1 cellular context compared by ENCODE assay signal in the genomic region with DNA sequence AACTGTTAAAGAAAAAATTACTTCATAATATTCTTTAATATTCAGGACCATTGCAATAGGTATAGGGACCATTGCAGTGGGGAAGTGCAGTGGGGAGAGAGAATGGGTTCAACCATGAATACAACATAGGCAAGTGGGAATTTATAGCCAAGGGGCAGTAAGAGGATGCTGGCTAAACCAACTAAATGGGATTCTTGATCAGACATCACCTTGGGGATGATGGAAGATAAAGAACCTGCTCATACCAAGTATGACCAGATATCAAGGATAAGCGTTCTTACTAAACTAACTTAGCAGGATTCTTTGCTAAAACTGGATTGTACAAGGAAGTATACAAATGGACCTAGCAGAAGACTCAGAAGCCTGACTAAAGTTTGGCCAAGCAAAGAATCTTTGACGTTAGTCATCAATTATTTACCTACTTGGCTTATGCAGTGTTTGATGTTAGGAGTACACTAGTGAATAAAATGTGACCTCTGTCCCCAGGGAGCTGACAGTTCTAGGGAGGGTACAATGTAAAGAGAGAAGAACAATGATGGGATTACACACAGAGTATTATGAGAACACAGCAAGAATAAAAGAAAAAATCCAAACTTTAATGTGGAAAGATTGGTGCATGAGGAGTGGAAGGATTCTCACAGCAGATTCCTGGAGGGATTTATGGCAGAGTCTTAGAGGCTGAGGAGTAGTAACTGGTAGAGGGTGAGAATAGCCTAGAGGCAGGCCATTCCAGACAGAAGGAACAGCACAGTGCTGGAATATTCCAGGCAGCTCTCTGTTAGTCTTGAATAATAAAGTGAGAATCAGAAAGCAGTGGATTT.
TF ChIP-seq lines count a peak whose summit lies in the region.

No MANE protein-coding gene starts in this region.

TF ChIP-seq in HepG2, 621 proteins besides CTCF, POLR2A, EP300 and RAD21 (continued from another document and continues in another):
- TF ChIP-seq AGO2 (optimal IDR thresholded peaks at IDR 0.05; ENCODE audit: low read depth, low read length) (no peak), ZNF883 (CRISPR knock-in tag; IDR thresholded peaks at IDR 0.05; ENCODE audit: not compliant biosample characterization) (no peak), ZNF326 (CRISPR knock-in tag; IDR thresholded peaks at IDR 0.05; ENCODE audit: borderline replicate concordance) (no peak), TBX2 (CRISPR knock-in tag; IDR thresholded peaks at IDR 0.05; ENCODE audit: borderline replicate concordance) (peak; percentile 60; the same call in 1 of the 2 replicates), ZMYM2 (CRISPR knock-in tag; IDR thresholded peaks at IDR 0.05) (no peak), ZFX (CRISPR knock-in tag; IDR thresholded peaks at IDR 0.05; ENCODE audit: low read depth) (no peak), FOXA3 (CRISPR knock-in tag; IDR thresholded peaks at IDR 0.05) (peak; percentile 89), ZNF33B (CRISPR knock-in tag; IDR thresholded peaks at IDR 0.05) (no peak), ZNF235 (CRISPR knock-in tag; IDR thresholded peaks at IDR 0.05; ENCODE audit: borderline replicate concordance) (no peak), CCDC6 (CRISPR knock-in tag; IDR thresholded peaks at IDR 0.05) (no peak), GPN1 (CRISPR knock-in tag; IDR thresholded peaks at IDR 0.05; ENCODE audit: borderline replicate concordance) (no peak), U2AF1 (optimal IDR thresholded peaks at IDR 0.05; ENCODE audit: low read depth, low read length) (no peak), TBX3 (IDR thresholded peaks at IDR 0.05; ENCODE audit: borderline replicate concordance) (peak; percentile 37; the same call in 1 of the 2 replicates), RFX1 (IDR thresholded peaks at IDR 0.05) (no peak), SP5 (CRISPR knock-in tag; IDR thresholded peaks at IDR 0.05; ENCODE audit: borderline replicate concordance, low read depth) (0 out of 2 replicates have a peak, but pooled peaks have one; percentile 39), MATR3 (CRISPR knock-in tag; IDR thresholded peaks at IDR 0.05) (no peak), SAP130 (CRISPR knock-in tag; IDR thresholded peaks at IDR 0.05; ENCODE audit: low read depth) (peak; percentile 71), NCOA5 (CRISPR knock-in tag; IDR thresholded peaks at IDR 0.05) (no peak), ZNF101 (CRISPR knock-in tag; IDR thresholded peaks at IDR 0.05; ENCODE audit: borderline replicate concordance, low read depth) (no peak), STAG1 (CRISPR knock-in tag; IDR thresholded peaks at IDR 0.05) (no peak), ZNF619 (CRISPR knock-in tag; IDR thresholded peaks at IDR 0.05) (no peak), ZNF225 (CRISPR knock-in tag; IDR thresholded peaks at IDR 0.05) (no peak), ZNF747 (CRISPR knock-in tag; IDR thresholded peaks at IDR 0.05; ENCODE audit: borderline replicate concordance) (no peak), RFX5 (IDR thresholded peaks at IDR 0.05; ENCODE audit: low read depth, low read length) (no peak), ZFP41 (CRISPR knock-in tag; IDR thresholded peaks at IDR 0.05; ENCODE audit: borderline replicate concordance) (no peak), ZMAT3 (CRISPR knock-in tag; conservative IDR thresholded peaks at IDR 0.05) (0 out of 2 replicates have a peak, but pooled peaks have one; percentile 33), SP4 (CRISPR knock-in tag; IDR thresholded peaks at IDR 0.05) (no peak), ZNF891 (CRISPR knock-in tag; IDR thresholded peaks at IDR 0.05) (no peak)
- TF ChIP-seq, protein P1, sequence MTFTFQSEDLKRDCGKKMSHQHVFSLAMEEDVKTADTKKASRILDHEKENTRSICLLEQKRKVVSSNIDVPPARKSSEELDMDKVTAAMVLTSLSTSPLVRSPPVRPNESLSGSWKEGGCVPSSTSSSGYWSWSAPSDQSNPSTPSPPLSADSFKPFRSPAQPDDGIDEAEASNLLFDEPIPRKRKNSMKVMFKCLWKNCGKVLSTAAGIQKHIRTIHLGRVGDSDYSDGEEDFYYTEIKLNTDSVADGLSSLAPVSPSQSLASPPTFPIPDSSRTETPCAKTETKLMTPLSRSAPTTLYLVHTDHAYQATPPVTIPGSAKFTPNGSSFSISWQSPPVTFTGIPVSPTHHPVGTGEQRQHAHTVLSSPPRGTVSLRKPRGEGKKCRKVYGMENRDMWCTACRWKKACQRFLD (CRISPR knock-in tag; IDR thresholded peaks at IDR 0.05; ENCODE audit: borderline replicate concordance) = no peak
- TF ChIP-seq, protein P2, sequence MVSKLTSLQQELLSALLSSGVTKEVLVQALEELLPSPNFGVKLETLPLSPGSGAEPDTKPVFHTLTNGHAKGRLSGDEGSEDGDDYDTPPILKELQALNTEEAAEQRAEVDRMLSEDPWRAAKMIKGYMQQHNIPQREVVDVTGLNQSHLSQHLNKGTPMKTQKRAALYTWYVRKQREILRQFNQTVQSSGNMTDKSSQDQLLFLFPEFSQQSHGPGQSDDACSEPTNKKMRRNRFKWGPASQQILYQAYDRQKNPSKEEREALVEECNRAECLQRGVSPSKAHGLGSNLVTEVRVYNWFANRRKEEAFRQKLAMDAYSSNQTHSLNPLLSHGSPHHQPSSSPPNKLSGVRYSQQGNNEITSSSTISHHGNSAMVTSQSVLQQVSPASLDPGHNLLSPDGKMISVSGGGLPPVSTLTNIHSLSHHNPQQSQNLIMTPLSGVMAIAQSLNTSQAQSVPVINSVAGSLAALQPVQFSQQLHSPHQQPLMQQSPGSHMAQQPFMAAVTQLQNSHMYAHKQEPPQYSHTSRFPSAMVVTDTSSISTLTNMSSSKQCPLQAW (CRISPR knock-in tag; IDR thresholded peaks at IDR 0.05) = 0 out of 2 replicates have a peak, but pooled peaks have one; percentile 22
- TF ChIP-seq, protein P3, sequence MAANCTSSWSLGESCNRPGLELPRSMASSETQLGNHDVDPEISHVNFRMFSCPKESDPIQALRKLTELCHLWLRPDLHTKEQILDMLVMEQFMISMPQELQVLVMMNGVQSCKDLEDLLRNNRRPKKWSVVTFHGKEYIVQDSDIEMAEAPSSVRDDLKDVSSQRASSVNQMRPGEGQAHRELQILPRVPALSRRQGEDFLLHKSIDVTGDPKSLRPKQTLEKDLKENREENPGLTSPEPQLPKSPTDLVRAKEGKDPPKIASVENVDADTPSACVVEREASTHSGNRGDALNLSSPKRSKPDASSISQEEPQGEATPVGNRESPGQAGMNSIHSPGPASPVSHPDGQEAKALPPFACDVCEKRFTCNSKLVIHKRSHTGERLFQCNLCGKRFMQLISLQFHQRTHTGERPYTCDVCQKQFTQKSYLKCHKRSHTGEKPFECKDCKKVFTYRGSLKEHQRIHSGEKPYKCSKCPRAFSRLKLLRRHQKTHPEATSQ (CRISPR knock-in tag; IDR thresholded peaks at IDR 0.05; ENCODE audit: borderline replicate concordance) = no peak; the same call in 1 of the 2 replicates
- TF ChIP-seq, protein P4, sequence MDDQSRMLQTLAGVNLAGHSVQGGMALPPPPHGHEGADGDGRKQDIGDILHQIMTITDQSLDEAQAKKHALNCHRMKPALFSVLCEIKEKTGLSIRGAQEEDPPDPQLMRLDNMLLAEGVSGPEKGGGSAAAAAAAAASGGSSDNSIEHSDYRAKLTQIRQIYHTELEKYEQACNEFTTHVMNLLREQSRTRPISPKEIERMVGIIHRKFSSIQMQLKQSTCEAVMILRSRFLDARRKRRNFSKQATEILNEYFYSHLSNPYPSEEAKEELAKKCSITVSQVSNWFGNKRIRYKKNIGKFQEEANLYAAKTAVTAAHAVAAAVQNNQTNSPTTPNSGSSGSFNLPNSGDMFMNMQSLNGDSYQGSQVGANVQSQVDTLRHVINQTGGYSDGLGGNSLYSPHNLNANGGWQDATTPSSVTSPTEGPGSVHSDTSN (CRISPR knock-in tag; IDR thresholded peaks at IDR 0.05; ENCODE audit: borderline replicate concordance) = no peak
- TF ChIP-seq, protein P5, sequence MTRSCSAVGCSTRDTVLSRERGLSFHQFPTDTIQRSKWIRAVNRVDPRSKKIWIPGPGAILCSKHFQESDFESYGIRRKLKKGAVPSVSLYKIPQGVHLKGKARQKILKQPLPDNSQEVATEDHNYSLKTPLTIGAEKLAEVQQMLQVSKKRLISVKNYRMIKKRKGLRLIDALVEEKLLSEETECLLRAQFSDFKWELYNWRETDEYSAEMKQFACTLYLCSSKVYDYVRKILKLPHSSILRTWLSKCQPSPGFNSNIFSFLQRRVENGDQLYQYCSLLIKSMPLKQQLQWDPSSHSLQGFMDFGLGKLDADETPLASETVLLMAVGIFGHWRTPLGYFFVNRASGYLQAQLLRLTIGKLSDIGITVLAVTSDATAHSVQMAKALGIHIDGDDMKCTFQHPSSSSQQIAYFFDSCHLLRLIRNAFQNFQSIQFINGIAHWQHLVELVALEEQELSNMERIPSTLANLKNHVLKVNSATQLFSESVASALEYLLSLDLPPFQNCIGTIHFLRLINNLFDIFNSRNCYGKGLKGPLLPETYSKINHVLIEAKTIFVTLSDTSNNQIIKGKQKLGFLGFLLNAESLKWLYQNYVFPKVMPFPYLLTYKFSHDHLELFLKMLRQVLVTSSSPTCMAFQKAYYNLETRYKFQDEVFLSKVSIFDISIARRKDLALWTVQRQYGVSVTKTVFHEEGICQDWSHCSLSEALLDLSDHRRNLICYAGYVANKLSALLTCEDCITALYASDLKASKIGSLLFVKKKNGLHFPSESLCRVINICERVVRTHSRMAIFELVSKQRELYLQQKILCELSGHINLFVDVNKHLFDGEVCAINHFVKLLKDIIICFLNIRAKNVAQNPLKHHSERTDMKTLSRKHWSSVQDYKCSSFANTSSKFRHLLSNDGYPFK (CRISPR knock-in tag; IDR thresholded peaks at IDR 0.05; ENCODE audit: borderline replicate concordance) = no peak
- TF ChIP-seq, protein P6, sequence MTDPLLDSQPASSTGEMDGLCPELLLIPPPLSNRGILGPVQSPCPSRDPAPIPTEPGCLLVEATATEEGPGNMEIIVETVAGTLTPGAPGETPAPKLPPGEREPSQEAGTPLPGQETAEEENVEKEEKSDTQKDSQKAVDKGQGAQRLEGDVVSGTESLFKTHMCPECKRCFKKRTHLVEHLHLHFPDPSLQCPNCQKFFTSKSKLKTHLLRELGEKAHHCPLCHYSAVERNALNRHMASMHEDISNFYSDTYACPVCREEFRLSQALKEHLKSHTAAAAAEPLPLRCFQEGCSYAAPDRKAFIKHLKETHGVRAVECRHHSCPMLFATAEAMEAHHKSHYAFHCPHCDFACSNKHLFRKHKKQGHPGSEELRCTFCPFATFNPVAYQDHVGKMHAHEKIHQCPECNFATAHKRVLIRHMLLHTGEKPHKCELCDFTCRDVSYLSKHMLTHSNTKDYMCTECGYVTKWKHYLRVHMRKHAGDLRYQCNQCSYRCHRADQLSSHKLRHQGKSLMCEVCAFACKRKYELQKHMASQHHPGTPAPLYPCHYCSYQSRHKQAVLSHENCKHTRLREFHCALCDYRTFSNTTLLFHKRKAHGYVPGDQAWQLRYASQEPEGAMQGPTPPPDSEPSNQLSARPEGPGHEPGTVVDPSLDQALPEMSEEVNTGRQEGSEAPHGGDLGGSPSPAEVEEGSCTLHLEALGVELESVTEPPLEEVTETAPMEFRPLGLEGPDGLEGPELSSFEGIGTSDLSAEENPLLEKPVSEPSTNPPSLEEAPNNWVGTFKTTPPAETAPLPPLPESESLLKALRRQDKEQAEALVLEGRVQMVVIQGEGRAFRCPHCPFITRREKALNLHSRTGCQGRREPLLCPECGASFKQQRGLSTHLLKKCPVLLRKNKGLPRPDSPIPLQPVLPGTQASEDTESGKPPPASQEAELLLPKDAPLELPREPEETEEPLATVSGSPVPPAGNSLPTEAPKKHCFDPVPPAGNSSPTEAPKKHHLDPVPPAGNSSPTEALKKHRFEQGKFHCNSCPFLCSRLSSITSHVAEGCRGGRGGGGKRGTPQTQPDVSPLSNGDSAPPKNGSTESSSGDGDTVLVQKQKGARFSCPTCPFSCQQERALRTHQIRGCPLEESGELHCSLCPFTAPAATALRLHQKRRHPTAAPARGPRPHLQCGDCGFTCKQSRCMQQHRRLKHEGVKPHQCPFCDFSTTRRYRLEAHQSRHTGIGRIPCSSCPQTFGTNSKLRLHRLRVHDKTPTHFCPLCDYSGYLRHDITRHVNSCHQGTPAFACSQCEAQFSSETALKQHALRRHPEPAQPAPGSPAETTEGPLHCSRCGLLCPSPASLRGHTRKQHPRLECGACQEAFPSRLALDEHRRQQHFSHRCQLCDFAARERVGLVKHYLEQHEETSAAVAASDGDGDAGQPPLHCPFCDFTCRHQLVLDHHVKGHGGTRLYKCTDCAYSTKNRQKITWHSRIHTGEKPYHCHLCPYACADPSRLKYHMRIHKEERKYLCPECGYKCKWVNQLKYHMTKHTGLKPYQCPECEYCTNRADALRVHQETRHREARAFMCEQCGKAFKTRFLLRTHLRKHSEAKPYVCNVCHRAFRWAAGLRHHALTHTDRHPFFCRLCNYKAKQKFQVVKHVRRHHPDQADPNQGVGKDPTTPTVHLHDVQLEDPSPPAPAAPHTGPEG (CRISPR knock-in tag; IDR thresholded peaks at IDR 0.05) = no peak
- TF ChIP-seq, protein P7, sequence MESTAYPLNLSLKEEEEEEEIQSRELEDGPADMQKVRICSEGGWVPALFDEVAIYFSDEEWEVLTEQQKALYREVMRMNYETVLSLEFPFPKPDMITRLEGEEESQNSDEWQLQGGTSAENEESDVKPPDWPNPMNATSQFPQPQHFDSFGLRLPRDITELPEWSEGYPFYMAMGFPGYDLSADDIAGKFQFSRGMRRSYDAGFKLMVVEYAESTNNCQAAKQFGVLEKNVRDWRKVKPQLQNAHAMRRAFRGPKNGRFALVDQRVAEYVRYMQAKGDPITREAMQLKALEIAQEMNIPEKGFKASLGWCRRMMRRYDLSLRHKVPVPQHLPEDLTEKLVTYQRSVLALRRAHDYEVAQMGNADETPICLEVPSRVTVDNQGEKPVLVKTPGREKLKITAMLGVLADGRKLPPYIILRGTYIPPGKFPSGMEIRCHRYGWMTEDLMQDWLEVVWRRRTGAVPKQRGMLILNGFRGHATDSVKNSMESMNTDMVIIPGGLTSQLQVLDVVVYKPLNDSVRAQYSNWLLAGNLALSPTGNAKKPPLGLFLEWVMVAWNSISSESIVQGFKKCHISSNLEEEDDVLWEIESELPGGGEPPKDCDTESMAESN (CRISPR knock-in tag; conservative IDR thresholded peaks at IDR 0.05) = peak; percentile 82
- TF ChIP-seq, protein P8, sequence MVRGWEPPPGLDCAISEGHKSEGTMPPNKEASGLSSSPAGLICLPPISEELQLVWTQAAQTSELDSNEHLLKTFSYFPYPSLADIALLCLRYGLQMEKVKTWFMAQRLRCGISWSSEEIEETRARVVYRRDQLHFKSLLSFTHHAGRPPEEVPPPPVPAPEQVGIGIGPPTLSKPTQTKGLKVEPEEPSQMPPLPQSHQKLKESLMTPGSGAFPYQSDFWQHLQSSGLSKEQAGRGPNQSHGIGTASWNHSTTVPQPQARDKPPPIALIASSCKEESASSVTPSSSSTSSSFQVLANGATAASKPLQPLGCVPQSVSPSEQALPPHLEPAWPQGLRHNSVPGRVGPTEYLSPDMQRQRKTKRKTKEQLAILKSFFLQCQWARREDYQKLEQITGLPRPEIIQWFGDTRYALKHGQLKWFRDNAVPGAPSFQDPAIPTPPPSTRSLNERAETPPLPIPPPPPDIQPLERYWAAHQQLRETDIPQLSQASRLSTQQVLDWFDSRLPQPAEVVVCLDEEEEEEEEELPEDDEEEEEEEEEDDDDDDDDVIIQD (CRISPR knock-in tag; IDR thresholded peaks at IDR 0.05; ENCODE audit: low read depth) = peak; percentile 77; the same call in 1 of the 2 replicates
